In the genomic region with DNA sequence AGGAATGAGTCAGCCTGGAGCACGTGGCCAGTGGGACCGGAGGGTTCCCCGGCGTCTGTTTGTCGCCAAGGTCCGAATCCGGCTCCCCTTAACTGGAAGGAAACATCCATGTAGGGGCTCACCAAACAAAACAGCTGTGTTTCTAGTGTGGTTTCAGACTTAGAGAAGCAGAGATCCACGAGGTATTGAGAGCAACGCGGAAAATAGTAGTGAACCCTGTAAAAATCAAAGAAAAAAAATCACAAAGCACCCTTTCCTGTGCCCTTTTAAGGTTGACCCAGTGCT, we compare ENCODE assay signal across 8 cellular contexts. TPM values are rescaled to one million over a fixed set of nuclear protein-coding genes. Genes with fewer than 3 reads are reported as not detected.
DNase-seq lines count a peak whose midpoint lies in the region; ATAC-seq and TF ChIP-seq lines count a peak whose summit lies in the region.

No MANE protein-coding gene starts in this region.

- H3K36me3 ChIP-seq in ascending aorta, result peaks cover 0 to 10% of the 10 kb centered on the region in 2 donors
- H3K36me3 ChIP-seq in right lobe of liver, result peaks cover 0 to 22% (median 0%) of the 10 kb centered on the region in 4 donors
- no peaks in the 10 kb centered on the region for H3K36me3 ChIP-seq in thoracic aorta

- H3K4me3 ChIP-seq in ascending aorta (peak overlapping the region; percentile 85 to 86), right lobe of liver (peak overlapping the region; percentile 89 to 92 (median 92)), thoracic aorta (peak overlapping the region; percentile 76)

- peaks cover 9 to 16% of the 10 kb centered on the region in 2 donors for H3K4me1 ChIP-seq in ascending aorta
- H3K4me1 ChIP-seq in right lobe of liver, result peaks cover 0 to 10% (median 4%) of the 10 kb centered on the region in 4 donors
- peaks cover 12 to 26% of the 10 kb centered on the region in 2 donors for H3K4me1 ChIP-seq in thoracic aorta (ENCODE audit: control insufficient read depth in 1 of 2, low read depth in 2 of 2)

- no peaks in the 10 kb centered on the region for H3K9me3 ChIP-seq in ascending aorta
- no peaks in the 10 kb centered on the region for H3K9me3 ChIP-seq in right lobe of liver
- no peaks in the 10 kb centered on the region for H3K9me3 ChIP-seq in thoracic aorta

- TF ChIP-seq CTCF in ascending aorta (IDR thresholded peaks at IDR 0.05) (no peak), right lobe of liver (IDR thresholded peaks at IDR 0.05) (no peak), thoracic aorta (IDR thresholded peaks at IDR 0.05) (no peak)

- H3K27ac ChIP-seq in ascending aorta (peak overlapping the region; percentile 91 to 93), right lobe of liver (peak overlapping the region; percentile 88 to 94 (median 90)), thoracic aorta (peak overlapping the region; percentile 83 to 94)

- no peak for TF ChIP-seq POLR2A in right lobe of liver (IDR thresholded peaks at IDR 0.05)

- 4% methylated on average over 10 of the region's 10 CpGs for WGBS in right lobe of liver (ENCODE audit: insufficient coverage, low coverage, low lambda C conversion rate, missing lambda C conversion rate)

- ATAC-seq in right lobe of liver (no peak), thoracic aorta (ENCODE audit: insufficient number of reproducible peaks, low FRiP score, low read depth) (no peak), sciatic nerve (no peak)

- intact Hi-C loops in ascending aorta (cut with DNase I) (loop anchor here (1.0 to 10.0 kb wide), 10 partner anchors 9 to 1519 kb away; partner anchors contain the start of genes CHIC2, DCUN1D4, RASL11B and SPATA18), right lobe of liver (cut with DNase I) (no loop called here), sciatic nerve (cut with DNase I) (no loop called here)

- no peaks in the 10 kb centered on the region for H3K27me3 ChIP-seq in ascending aorta
- no peaks in the 10 kb centered on the region for H3K27me3 ChIP-seq in right lobe of liver
- no peaks in the 10 kb centered on the region for H3K27me3 ChIP-seq in thoracic aorta (replicated peaks; ENCODE audit: insufficient read depth)

- peak in 2 of 3 experiments; percentile 52 to 64 for DNase-seq in activated CD8-positive, alpha-beta memory T cell treated with anti-CD3 and anti-CD28 coated beads for 48 hours (ENCODE audit: low read depth in 2 of 3, low spot score in 2 of 3)
- DNase-seq in activated CD8-positive, alpha-beta memory T cell treated with anti-CD3 and anti-CD28 coated beads, Interleukin-2, amount 50 U/mL, for 48 hours, result no peak
- no peak for DNase-seq in ascending aorta (ENCODE audit: low spot score in 2 of 2)
- DNase-seq in right lobe of liver, result no peak
- DNase-seq in thoracic aorta (ENCODE audit: low spot score), result no peak
- DNase-seq in cerebellar cortex (ENCODE audit: low spot score), result no peak
- no peak for DNase-seq in sciatic nerve (ENCODE audit: low spot score)
- DNase-seq in NCI-H1436 treated with DMSO at 0.1 percent for 48 hours (lab: John Stamatoyannopoulos, UW), result no peak

RNA-seq across cellular contexts. Expression of gene ERVMER34-1, which starts 38.3 kb away (rescaled TPM):
- total RNA-seq in ascending aorta, result not detected
- under 1 TPM in 4 of 6 experiments, not detected in 2; 0.04 to 0.20 (median 0.15) TPM for total RNA-seq in right lobe of liver
- not detected for total RNA-seq in thoracic aorta
- total RNA-seq in sciatic nerve, result 0.27 TPM

RNA-seq across cellular contexts. Expression of gene USP46, which starts 53.8 kb away (rescaled TPM):
- total RNA-seq in ascending aorta (7.5 TPM), right lobe of liver (1 to 10 TPM; 4.0 to 5.7 (median 4.9) TPM), thoracic aorta (10 to 100 TPM; 12.2 to 15.5 TPM), sciatic nerve (130 TPM)

Comparison
In these comparisons a context has a peak if more than half of its experiments do, and no peak if none do; other contexts are left out.
1. DNase-seq: peak in activated CD8-positive, alpha-beta memory T cell treated with anti-CD3 and anti-CD28 coated beads for 48 hours (2 of 3); none in activated CD8-positive, alpha-beta memory T cell treated with anti-CD3 and anti-CD28 coated beads, Interleukin-2, amount 50 U/mL, for 48 hours (single experiment), ascending aorta (0 of 2), right lobe of liver (0 of 3), thoracic aorta (single experiment), cerebellar cortex (single experiment), sciatic nerve (single experiment) and NCI-H1436 treated with DMSO at 0.1 percent for 48 hours (single experiment).
2. Peak in every context shown above with its lines, with median percentiles within 50 percentile points of each other: H3K27ac ChIP-seq and H3K4me3 ChIP-seq.